27 cellular contexts compared by ENCODE assay signal in genomic region chr2:50878256-50878655, GRCh38.
"Had no signal": no experiment of that assay in that cellular context is flagged by ENCODE, and none has a peak within 500 bp of the region (broad histone marks: within the 10 kb centered on the region; RNA-seq: fewer than 3 reads in every experiment).

No MANE protein-coding gene starts in this region.

- ATAC-seq: activated CD4-positive, CD25-positive, alpha-beta regulatory T cell treated with anti-CD3 and anti-CD28 coated beads, Interleukin-2, amount 50 U/mL, for 24 hours; activated T-cell treated with anti-CD3 and anti-CD28 coated beads, Interleukin-2, amount 50 U/mL, for 4 hours; activated T-helper 17 cell treated with anti-CD3 and anti-CD28 coated beads, Interleukin-2, amount 50 U/mL, for 72 hours; foreskin keratinocyte; heart left ventricle; left colon; stimulated activated naive B cell treated with anti-CD40 and anti-IgM and Interleukin-4, amounts not matched to agents 10 μg/mL and 1 μg/mL and 100 μg/mL, for 72 hours had no signal

- H3K4me1 ChIP-seq: foreskin keratinocyte, heart left ventricle, right atrium auricular region, suprapubic skin, tibial artery had no signal

- DNase-seq: activated CD4-positive, alpha-beta memory T cell treated with anti-CD3 and anti-CD28 coated beads for 36 hours; activated CD4-positive, alpha-beta T cell treated with anti-CD3 and anti-CD28 coated beads for 48 hours; activated gamma-delta T cell treated with Interleukin-2 at 50 U/mL for 16 hours; activated naive CD4-positive, alpha-beta T cell treated with anti-CD3 and anti-CD28 coated beads, Interleukin-2, amount 50 U/mL, for 16 hours; activated T-cell treated with anti-CD3 and anti-CD28 coated beads, Interleukin-2, amount 50 U/mL, for 4 hours; amygdala; caudate nucleus; cortex of kidney; foreskin keratinocyte; heart left ventricle; hypothalamus; immature natural killer cell; kidney; left colon; naive B cell; nucleus accumbens; stimulated activated CD4-positive, alpha-beta T cell treated with anti-CD3 and anti-CD28 coated beads, Interleukin-15, amount 100 ng/mL, for 24 hours; stimulated activated CD4-positive, alpha-beta T cell treated with anti-CD3 and anti-CD28 coated beads, Interleukin-2, amount 100 ng/mL, for 24 hours; stimulated activated naive B cell treated with anti-CD40 and anti-IgM and Interleukin-4, amounts not matched to agents 10 μg/mL and 1 μg/mL and 100 μg/mL, for 72 hours; T1000; tibial artery; WERI-Rb-1 had no signal

- H3K4me3 Mint-ChIP-seq: activated CD4-positive, alpha-beta memory T cell treated with anti-CD3 and anti-CD28 coated beads for 36 hours; activated T-cell treated with anti-CD3 and anti-CD28 coated beads, Interleukin-2, amount 50 U/mL, for 4 hours; activated T-helper 17 cell treated with anti-CD3 and anti-CD28 coated beads, Interleukin-2, amount 50 U/mL, for 72 hours; immature natural killer cell; mesothelial cell of epicardium; naive B cell; stimulated activated naive B cell treated with anti-CD40 and anti-IgM and Interleukin-4, amounts not matched to agents 10 μg/mL and 1 μg/mL and 100 μg/mL, for 72 hours had no signal

- H3K36me3 Mint-ChIP-seq: activated CD4-positive, alpha-beta memory T cell treated with anti-CD3 and anti-CD28 coated beads for 36 hours; immature natural killer cell; mesothelial cell of epicardium; naive B cell; stimulated activated naive B cell treated with anti-CD40 and anti-IgM and Interleukin-4, amounts not matched to agents 10 μg/mL and 1 μg/mL and 100 μg/mL, for 72 hours had no signal

- H3K27ac ChIP-seq: foreskin keratinocyte, heart left ventricle, right atrium auricular region, suprapubic skin, tibial artery, WERI-Rb-1 had no signal

- H3K27me3 ChIP-seq: foreskin keratinocyte, heart left ventricle, right atrium auricular region, suprapubic skin, tibial artery had no signal

- H3K9me3 Mint-ChIP-seq: activated T-helper 17 cell treated with anti-CD3 and anti-CD28 coated beads, Interleukin-2, amount 50 U/mL, for 72 hours; mesothelial cell of epicardium had no signal

- H3K27me3 Mint-ChIP-seq: activated CD4-positive, alpha-beta memory T cell treated with anti-CD3 and anti-CD28 coated beads for 36 hours; activated T-helper 17 cell treated with anti-CD3 and anti-CD28 coated beads, Interleukin-2, amount 50 U/mL, for 72 hours; naive B cell; stimulated activated naive B cell treated with anti-CD40 and anti-IgM and Interleukin-4, amounts not matched to agents 10 μg/mL and 1 μg/mL and 100 μg/mL, for 72 hours had no signal

- H3K9me3 ChIP-seq: heart left ventricle, right atrium auricular region, suprapubic skin, tibial artery had no signal

- H3K27ac Mint-ChIP-seq: activated CD4-positive, alpha-beta memory T cell treated with anti-CD3 and anti-CD28 coated beads for 36 hours; activated T-helper 17 cell treated with anti-CD3 and anti-CD28 coated beads, Interleukin-2, amount 50 U/mL, for 72 hours; immature natural killer cell; mesothelial cell of epicardium; naive B cell; stimulated activated naive B cell treated with anti-CD40 and anti-IgM and Interleukin-4, amounts not matched to agents 10 μg/mL and 1 μg/mL and 100 μg/mL, for 72 hours had no signal

- H3K4me3 ChIP-seq: heart left ventricle, right atrium auricular region, suprapubic skin, tibial artery had no signal

- H3K36me3 ChIP-seq: heart left ventricle, right atrium auricular region, suprapubic skin, tibial artery, WERI-Rb-1 had no signal

- H3K4me1 Mint-ChIP-seq: activated T-helper 17 cell treated with anti-CD3 and anti-CD28 coated beads, Interleukin-2, amount 50 U/mL, for 72 hours; immature natural killer cell; naive B cell; stimulated activated naive B cell treated with anti-CD40 and anti-IgM and Interleukin-4, amounts not matched to agents 10 μg/mL and 1 μg/mL and 100 μg/mL, for 72 hours had no signal
